In the genomic region with DNA sequence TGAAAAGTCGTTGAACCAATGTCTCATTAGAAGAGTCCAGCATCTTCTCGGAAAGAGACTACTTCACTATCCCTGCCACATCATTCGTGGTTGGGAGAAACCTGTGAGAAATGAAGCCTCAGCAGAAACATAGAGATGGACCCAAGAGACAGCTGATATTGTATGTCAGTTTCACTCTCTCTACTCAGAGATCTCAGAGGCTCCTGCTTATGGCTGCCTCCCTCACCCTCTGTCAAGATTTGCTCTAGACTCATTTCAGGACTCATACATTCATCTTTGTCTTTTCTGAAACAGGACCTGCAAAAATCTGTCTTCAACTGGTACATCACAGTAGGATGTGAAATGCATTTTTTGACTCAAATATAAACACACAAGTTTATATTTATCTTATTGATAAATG, we compare ENCODE assay signal across 32 cellular contexts.
"Had no signal": no experiment of that assay in that cellular context is flagged by ENCODE, and none has a peak within 500 bp of the region (broad histone marks: within the 10 kb centered on the region; RNA-seq: fewer than 3 reads in every experiment).

No MANE protein-coding gene starts in this region.

- ATAC-seq: activated CD4-positive, alpha-beta T cell treated with anti-CD3 and anti-CD28 coated beads for 36 hours; activated CD8-positive, alpha-beta memory T cell treated with anti-CD3 and anti-CD28 coated beads, Interleukin-2, amount 10 ng/mL, durations not matched to agents 7 days and 5 days; activated CD8-positive, alpha-beta T cell treated with anti-CD3 and anti-CD28 coated beads, Interleukin-2, amount 10 ng/mL, durations not matched to agents 7 days and 5 days; activated naive CD8-positive, alpha-beta T cell treated with anti-CD3 and anti-CD28 coated beads, Interleukin-2, amount 50 U/mL, for 24 hours; body of pancreas; effector memory CD8-positive, alpha-beta T cell; foreskin keratinocyte; gastrocnemius medialis; heart right ventricle had no signal

- H3K36me3 Mint-ChIP-seq: activated CD4-positive, alpha-beta memory T cell treated with anti-CD3 and anti-CD28 coated beads for 36 hours; activated CD8-positive, alpha-beta memory T cell treated with anti-CD3 and anti-CD28 coated beads, Interleukin-2, amount 10 ng/mL, durations not matched to agents 7 days and 5 days; activated naive CD4-positive, alpha-beta T cell treated with anti-CD3 and anti-CD28 coated beads, Interleukin-2, amount 50 U/mL, for 24 hours; activated naive CD8-positive, alpha-beta T cell treated with anti-CD3 and anti-CD28 coated beads for 36 hours had no signal

- H3K9me3 Mint-ChIP-seq: activated CD4-positive, alpha-beta T cell treated with anti-CD3 and anti-CD28 coated beads, Interleukin-2, amount 10 ng/mL, durations not matched to agents 24 days and 14 days; activated naive CD4-positive, alpha-beta T cell treated with anti-CD3 and anti-CD28 coated beads for 36 hours; activated naive CD4-positive, alpha-beta T cell treated with anti-CD3 and anti-CD28 coated beads, Interleukin-2, amount 50 U/mL, for 24 hours; activated naive CD8-positive, alpha-beta T cell treated with anti-CD3 and anti-CD28 coated beads for 36 hours; activated naive CD8-positive, alpha-beta T cell treated with anti-CD3 and anti-CD28 coated beads, Interleukin-2, amount 50 U/mL, for 24 hours had no signal

- H3K27me3 Mint-ChIP-seq: activated CD4-positive, alpha-beta memory T cell treated with anti-CD3 and anti-CD28 coated beads for 36 hours; activated CD4-positive, alpha-beta T cell treated with anti-CD3 and anti-CD28 coated beads for 36 hours; activated CD4-positive, alpha-beta T cell treated with anti-CD3 and anti-CD28 coated beads, Interleukin-2, amount 10 ng/mL, durations not matched to agents 24 days and 14 days; activated CD8-positive, alpha-beta memory T cell treated with anti-CD3 and anti-CD28 coated beads, Interleukin-2, amount 10 ng/mL, durations not matched to agents 7 days and 5 days; activated naive CD4-positive, alpha-beta T cell treated with anti-CD3 and anti-CD28 coated beads, Interleukin-2, amount 50 U/mL, for 24 hours; activated naive CD8-positive, alpha-beta T cell treated with anti-CD3 and anti-CD28 coated beads for 36 hours; activated naive CD8-positive, alpha-beta T cell treated with anti-CD3 and anti-CD28 coated beads, Interleukin-2, amount 50 U/mL, for 24 hours; effector memory CD8-positive, alpha-beta T cell had no signal

- H3K36me3 ChIP-seq: adrenal gland, esophagus muscularis mucosa, gastrocnemius medialis, heart right ventricle had no signal

- DNase-seq: activated CD4-positive, alpha-beta memory T cell treated with anti-CD3 and anti-CD28 coated beads for 36 hours; activated CD4-positive, alpha-beta T cell treated with anti-CD3 and anti-CD28 coated beads for 36 hours; activated CD4-positive, alpha-beta T cell treated with anti-CD3 and anti-CD28 coated beads, Interleukin-2, amount 10 ng/mL, durations not matched to agents 24 days and 14 days; activated CD4-positive, CD25-positive, alpha-beta regulatory T cell; activated CD4-positive, CD25-positive, alpha-beta regulatory T cell treated with anti-CD3 and anti-CD28 coated beads, Interleukin-2, amount 50 U/mL, for 72 hours; activated CD8-positive, alpha-beta memory T cell treated with anti-CD3 and anti-CD28 coated beads, Interleukin-2, amount 10 ng/mL, durations not matched to agents 7 days and 5 days; activated CD8-positive, alpha-beta memory T cell treated with anti-CD3 and anti-CD28 coated beads, Interleukin-2, amount 50 U/mL, for 4 hours; activated CD8-positive, alpha-beta T cell treated with anti-CD3 and anti-CD28 coated beads, Interleukin-2, amount 10 ng/mL, durations not matched to agents 7 days and 5 days; activated effector memory CD4-positive, alpha-beta T cell treated with anti-CD3 and anti-CD28 coated beads, Interleukin-2, amount 50 U/mL, for 16 hours; activated naive CD4-positive, alpha-beta T cell treated with anti-CD3 and anti-CD28 coated beads for 36 hours; activated naive CD8-positive, alpha-beta T cell treated with anti-CD3 and anti-CD28 coated beads for 36 hours; activated naive CD8-positive, alpha-beta T cell treated with anti-CD3 and anti-CD28 coated beads, Interleukin-2, amount 50 U/mL, for 24 hours; activated T-cell treated with anti-CD3 and anti-CD28 coated beads, Interleukin-2, amount 50 U/mL, for 1 hour; activated T-cell treated with anti-CD3 and anti-CD28 coated beads, Interleukin-2, amount 50 U/mL, for 48 hours; adrenal gland; amygdala; aorta; body of pancreas; caudate nucleus; cortex of kidney; dermis blood vessel endothelial cell; effector CD4-positive, alpha-beta T cell; effector memory CD8-positive, alpha-beta T cell; erythroblast; foreskin keratinocyte; gastrocnemius medialis; heart right ventricle; T-helper 2 cell had no signal

- H3K4me1 Mint-ChIP-seq: activated CD4-positive, alpha-beta T cell treated with anti-CD3 and anti-CD28 coated beads for 36 hours; activated CD4-positive, alpha-beta T cell treated with anti-CD3 and anti-CD28 coated beads, Interleukin-2, amount 10 ng/mL, durations not matched to agents 24 days and 14 days; activated CD8-positive, alpha-beta memory T cell treated with anti-CD3 and anti-CD28 coated beads, Interleukin-2, amount 10 ng/mL, durations not matched to agents 7 days and 5 days; activated naive CD4-positive, alpha-beta T cell treated with anti-CD3 and anti-CD28 coated beads, Interleukin-2, amount 50 U/mL, for 24 hours; activated naive CD8-positive, alpha-beta T cell treated with anti-CD3 and anti-CD28 coated beads for 36 hours; activated naive CD8-positive, alpha-beta T cell treated with anti-CD3 and anti-CD28 coated beads, Interleukin-2, amount 50 U/mL, for 24 hours had no signal

- H3K4me1 ChIP-seq: adrenal gland, body of pancreas, esophagus muscularis mucosa, foreskin keratinocyte, gastrocnemius medialis, heart right ventricle had no signal

- H3K9me3 ChIP-seq: adrenal gland, body of pancreas, esophagus muscularis mucosa, gastrocnemius medialis had no signal

- H3K27ac Mint-ChIP-seq: activated CD4-positive, alpha-beta memory T cell treated with anti-CD3 and anti-CD28 coated beads for 36 hours; activated CD4-positive, alpha-beta T cell treated with anti-CD3 and anti-CD28 coated beads for 36 hours; activated CD4-positive, alpha-beta T cell treated with anti-CD3 and anti-CD28 coated beads, Interleukin-2, amount 10 ng/mL, durations not matched to agents 24 days and 14 days; activated CD8-positive, alpha-beta memory T cell treated with anti-CD3 and anti-CD28 coated beads, Interleukin-2, amount 10 ng/mL, durations not matched to agents 7 days and 5 days; activated CD8-positive, alpha-beta T cell treated with anti-CD3 and anti-CD28 coated beads, Interleukin-2, amount 10 ng/mL, durations not matched to agents 7 days and 5 days; activated naive CD4-positive, alpha-beta T cell treated with anti-CD3 and anti-CD28 coated beads for 36 hours; activated naive CD4-positive, alpha-beta T cell treated with anti-CD3 and anti-CD28 coated beads, Interleukin-2, amount 50 U/mL, for 24 hours; activated naive CD8-positive, alpha-beta T cell treated with anti-CD3 and anti-CD28 coated beads for 36 hours; activated naive CD8-positive, alpha-beta T cell treated with anti-CD3 and anti-CD28 coated beads, Interleukin-2, amount 50 U/mL, for 24 hours; activated T-helper 1 cell treated with anti-CD3 and anti-CD28 coated beads, Interleukin-12 subunit alpha, Interleukin-12 subunit beta, Interleukin-2, Interleukin-4 antibody, amounts not matched to agents 30 ng/mL and 10 ng/mL and 1 ng/mL, durations not matched to agents 14 hours and 24 hours and 36 hours; activated T-helper 2 cell treated with anti-CD3 and anti-CD28 coated beads, Interferon-gamma antibody, Interleukin-2, Interleukin-4, amounts not matched to agents 10 μg/mL and 5 μg/mL and 100 μg/mL, durations not matched to agents 14 hours and 24 hours and 36 hours; effector memory CD8-positive, alpha-beta T cell had no signal

- H3K27me3 ChIP-seq: adrenal gland, body of pancreas, esophagus muscularis mucosa, foreskin keratinocyte, gastrocnemius medialis, heart right ventricle had no signal

- H3K4me3 ChIP-seq: adrenal gland, body of pancreas, esophagus muscularis mucosa, gastrocnemius medialis, heart right ventricle had no signal

- H3K27ac ChIP-seq: adrenal gland, body of pancreas, esophagus muscularis mucosa, foreskin keratinocyte, gastrocnemius medialis, heart right ventricle had no signal

- H3K4me3 Mint-ChIP-seq: activated CD4-positive, alpha-beta memory T cell treated with anti-CD3 and anti-CD28 coated beads for 36 hours; activated CD4-positive, alpha-beta T cell treated with anti-CD3 and anti-CD28 coated beads for 36 hours; activated CD4-positive, alpha-beta T cell treated with anti-CD3 and anti-CD28 coated beads, Interleukin-2, amount 10 ng/mL, durations not matched to agents 24 days and 14 days; activated CD8-positive, alpha-beta memory T cell treated with anti-CD3 and anti-CD28 coated beads, Interleukin-2, amount 10 ng/mL, durations not matched to agents 7 days and 5 days; activated CD8-positive, alpha-beta T cell treated with anti-CD3 and anti-CD28 coated beads, Interleukin-2, amount 10 ng/mL, durations not matched to agents 7 days and 5 days; activated naive CD4-positive, alpha-beta T cell treated with anti-CD3 and anti-CD28 coated beads for 36 hours; activated naive CD4-positive, alpha-beta T cell treated with anti-CD3 and anti-CD28 coated beads, Interleukin-2, amount 50 U/mL, for 24 hours; activated naive CD8-positive, alpha-beta T cell treated with anti-CD3 and anti-CD28 coated beads for 36 hours; activated naive CD8-positive, alpha-beta T cell treated with anti-CD3 and anti-CD28 coated beads, Interleukin-2, amount 50 U/mL, for 24 hours; activated T-helper 1 cell treated with anti-CD3 and anti-CD28 coated beads, Interleukin-12 subunit alpha, Interleukin-12 subunit beta, Interleukin-2, Interleukin-4 antibody, amounts not matched to agents 30 ng/mL and 10 ng/mL and 1 ng/mL, durations not matched to agents 14 hours and 24 hours and 36 hours; effector memory CD8-positive, alpha-beta T cell had no signal
